9 cellular contexts compared by ENCODE assay signal in genomic region chr20:32672315-32672981, GRCh38. TPM values are rescaled to one million over a fixed set of nuclear protein-coding genes. Genes with fewer than 3 reads are reported as not detected.
DNase-seq lines count a peak whose midpoint lies in the region; ATAC-seq and TF ChIP-seq lines count a peak whose summit lies in the region.
"Had no signal": no experiment of that assay in that cellular context is flagged by ENCODE, and none has a peak within 500 bp of the region (broad histone marks: within the 10 kb centered on the region; RNA-seq: fewer than 3 reads in every experiment).

No MANE protein-coding gene starts in this region.

- DNase-seq in GF-D8 (lab: John Stamatoyannopoulos, UW) (peak; percentile 84), SHP77 treated with DMSO at 0.1 percent for 48 hours (lab: John Stamatoyannopoulos, UW) (peak; percentile 11), mesenchymal stem cell (no peak), prostate gland (ENCODE audit: low spot score) (no peak)
- no peak for DNase-seq in activated CD4-positive, CD25-positive, alpha-beta regulatory T cell treated with anti-CD3 and anti-CD28 coated beads, Interleukin-2, amount 50 U/mL, for 72 hours

- no peak overlapping the region for H3K4ac ChIP-seq in mesenchymal stem cell (ENCODE audit: low read depth in 1 of 2, low read length in 2 of 2)

- no peak for TF ChIP-seq POLR2A in prostate gland (IDR thresholded peaks at IDR 0.05)

- H2AK5ac ChIP-seq in mesenchymal stem cell (ENCODE audit: low read length, severe bottlenecking), result no peak overlapping the region

- H3K4me2 ChIP-seq in mesenchymal stem cell (ENCODE audit: low read length, poor library complexity, severe bottlenecking), result no peak overlapping the region

- H3K18ac ChIP-seq in mesenchymal stem cell (ENCODE audit: low read depth in 1 of 2, low read length in 2 of 2), result peak overlapping the region in 1 of 2 experiments; percentile 38

- peak overlapping the region; percentile 72 for H2AFZ ChIP-seq in mesenchymal stem cell (ENCODE audit: low read depth, low read length)

- no peak overlapping the region for H4K91ac ChIP-seq in mesenchymal stem cell (ENCODE audit: low read length)

- H2BK12ac ChIP-seq in mesenchymal stem cell (ENCODE audit: low read length in 2 of 2), result no peak overlapping the region

- WGBS in mesenchymal stem cell, result 75% methylated on average over 1 of the region's 3 CpGs
- WGBS in prostate gland, result 78% methylated on average over 3 of the region's 3 CpGs

- no peak overlapping the region for H2BK120ac ChIP-seq in mesenchymal stem cell (ENCODE audit: low read depth, low read length)

- no peak overlapping the region for H3K14ac ChIP-seq in mesenchymal stem cell (ENCODE audit: low read length in 2 of 2)

- intact Hi-C loops in prostate gland (cut with DNase I), result no loop called here

- no peak overlapping the region for H3K23ac ChIP-seq in mesenchymal stem cell (ENCODE audit: low read length in 2 of 2)

- ATAC-seq in GM21737 (IDR thresholded peaks at IDR 0.05; ENCODE audit: unreplicated experiment) (peak; percentile 9), GM18858 (IDR thresholded peaks at IDR 0.05; ENCODE audit: unreplicated experiment) (no peak), GM18520 (IDR thresholded peaks at IDR 0.05; ENCODE audit: unreplicated experiment) (no peak)

- H3K9ac ChIP-seq in mesenchymal stem cell (ENCODE audit: low read length), result no peak overlapping the region

- H3K4me1 ChIP-seq in mesenchymal stem cell (ENCODE audit: control insufficient read depth, insufficient read depth, low read depth, low read length) (peaks cover 5% of the 10 kb centered on the region), prostate gland (replicated peaks) (no peaks in the 10 kb centered on the region)

- no peak overlapping the region for H2BK15ac ChIP-seq in mesenchymal stem cell (ENCODE audit: low read depth, poor library complexity, severe bottlenecking)

- H3K27ac ChIP-seq in mesenchymal stem cell (ENCODE audit: low read length, poor library complexity, severe bottlenecking) (no peak overlapping the region), prostate gland (no peak overlapping the region)

- no peaks in the 10 kb centered on the region for H3K9me3 ChIP-seq in mesenchymal stem cell (ENCODE audit: control insufficient read depth, low read length)
- H3K9me3 ChIP-seq in prostate gland, result no peaks in the 10 kb centered on the region

- no peak overlapping the region for H2BK5ac ChIP-seq in mesenchymal stem cell (ENCODE audit: low read depth, low read length, poor library complexity, severe bottlenecking)

- no peak for TF ChIP-seq CTCF in prostate gland (IDR thresholded peaks at IDR 0.05)

- no peak overlapping the region for H3K4me3 ChIP-seq in mesenchymal stem cell (ENCODE audit: insufficient read depth in 1 of 2, low read depth in 1 of 2, low read length in 2 of 2)
- no peak overlapping the region for H3K4me3 ChIP-seq in prostate gland

- H3K36me3 ChIP-seq in mesenchymal stem cell (ENCODE audit: control insufficient read depth in 1 of 2, insufficient read depth in 2 of 2, low read depth in 1 of 2, low read length in 2 of 2), result no peaks in the 10 kb centered on the region
- H3K36me3 ChIP-seq in prostate gland, result no peaks in the 10 kb centered on the region

- no peaks in the 10 kb centered on the region for H3K79me1 ChIP-seq in mesenchymal stem cell (replicated peaks; ENCODE audit: low read length, poor library complexity, severe bottlenecking)

- no peak overlapping the region for H4K8ac ChIP-seq in mesenchymal stem cell (ENCODE audit: low read length)

- H3K27me3 ChIP-seq in mesenchymal stem cell (ENCODE audit: control insufficient read depth in 1 of 2, insufficient read depth in 1 of 2, low read length in 2 of 2), result peaks cover 7 to 8% of the 10 kb centered on the region in 2 experiments
- H3K27me3 ChIP-seq in prostate gland (replicated peaks; ENCODE audit: insufficient read depth), result no peaks in the 10 kb centered on the region

RNA-seq across cellular contexts. Expression of gene C20orf203, which starts 1.3 kb away (rescaled TPM):
- polyA plus RNA-seq in mesenchymal stem cell (2013, experiment 1 of 2), result not detected
- not detected for polyA plus RNA-seq in mesenchymal stem cell (2013, experiment 2 of 2)
- total RNA-seq in prostate gland, result under 1 TPM; 0.14 to 0.51 TPM
- total RNA-seq: NCI-H460 had no signal

Comparison
In these comparisons a context has a peak if more than half of its experiments do, and no peak if none do; other contexts are left out.
1. DNase-seq: peak in GF-D8 (single experiment) and SHP77 treated with DMSO at 0.1 percent for 48 hours (single experiment); none in mesenchymal stem cell (single experiment), prostate gland (single experiment) and activated CD4-positive, CD25-positive, alpha-beta regulatory T cell treated with anti-CD3 and anti-CD28 coated beads, Interleukin-2, amount 50 U/mL, for 72 hours (single experiment).